Comparison of ENCODE assay signal across 9 cellular contexts in the genomic region with DNA sequence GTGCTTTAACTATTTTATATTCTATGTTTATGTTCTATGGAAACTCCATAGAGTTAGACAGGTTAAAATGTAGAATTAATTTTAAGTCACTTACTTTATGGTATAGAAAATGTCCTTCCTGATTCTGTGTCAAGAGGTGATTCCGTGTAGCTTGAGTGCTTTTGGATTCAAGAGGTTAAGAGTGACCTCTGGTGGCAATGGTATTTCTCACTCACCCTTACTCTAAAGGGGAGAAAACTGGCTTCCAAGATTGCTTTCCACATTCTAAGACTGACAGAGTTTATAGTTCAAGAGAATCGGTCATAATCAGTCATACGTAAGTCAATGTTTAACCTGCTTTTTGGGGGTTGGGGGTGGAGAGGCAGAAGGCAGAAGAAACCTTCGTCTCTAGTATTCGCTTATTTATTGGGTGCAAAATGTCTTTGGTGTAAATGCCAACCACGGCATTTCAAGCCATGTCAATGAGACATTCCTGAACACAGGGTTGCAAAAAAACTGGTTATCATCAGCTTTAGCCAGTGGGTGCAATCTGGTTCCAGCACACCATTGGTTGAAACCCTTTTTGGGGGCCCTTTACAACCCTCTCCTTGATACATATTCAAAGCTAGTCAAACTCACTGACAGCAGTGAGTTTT.
DNase-seq lines count a peak whose midpoint lies in the region; ATAC-seq, FAIRE-seq and TF ChIP-seq lines count a peak whose summit lies in the region.
"Had no signal": no experiment of that assay in that cellular context is flagged by ENCODE, and none has a peak within 500 bp of the region (broad histone marks: within the 10 kb centered on the region; RNA-seq: fewer than 3 reads in every experiment).

No MANE protein-coding gene starts in this region.

- POLR2A ChIA-PET in CD8-positive, alpha-beta memory T cell (lab: Charles Lee): no interaction called here

- H3K4me1 Mint-ChIP-seq in CD8-positive, alpha-beta memory T cell: no peaks in the 10 kb centered on the region
- H3K4me1 Mint-ChIP-seq: IgD-negative memory B cell had no signal

- CTCF ChIA-PET in CD8-positive, alpha-beta memory T cell (lab: Charles Lee): no interaction called here

- no peak overlapping the region for H3K9ac ChIP-seq in NT2/D1 (ENCODE audit: insufficient read length, low read depth)

- H3K4me3 Mint-ChIP-seq in CD8-positive, alpha-beta memory T cell: no peak overlapping the region

- intact Hi-C loops in mucosa of descending colon (cut with DNase I, micrococcal nuclease): loop anchor here in 1 of 2 donors (10.0 kb wide), 1 partner anchor 298 kb away; no protein-coding TSS in a partner anchor

- ATAC-seq in GM19023 (IDR thresholded peaks at IDR 0.05; ENCODE audit: unreplicated experiment) (peak; percentile 75), HG03520 (IDR thresholded peaks at IDR 0.05; ENCODE audit: unreplicated experiment) (peak; percentile 71), mucosa of descending colon (peak; percentile 69)

- H3K9me3 ChIP-seq in NT2/D1 (ENCODE audit: insufficient read depth, low read length) (no peaks in the 10 kb centered on the region), mucosa of descending colon (no peaks in the 10 kb centered on the region)
- no peaks in the 10 kb centered on the region for H3K9me3 ChIP-seq in CD8-positive, alpha-beta memory T cell (ENCODE audit: low read length)

- peaks cover 0 to 3% (median 0%) of the 10 kb centered on the region in 5 donors for H3K9me3 Mint-ChIP-seq in CD8-positive, alpha-beta memory T cell

- peak; percentile 87 for FAIRE-seq in endometrium (lab: Jason Lieb, UNC)

- DNase-seq in NT2/D1 (ENCODE audit: low read depth, low spot score): peak; percentile 51
- peak in 1 of 3 donors; percentile 57 for DNase-seq in mucosa of descending colon
- DNase-seq in CD8-positive, alpha-beta memory T cell: no peak
- no peak for DNase-seq in cortex of kidney (lab: John Stamatoyannopoulos, UW)

- H3K27ac Mint-ChIP-seq in CD8-positive, alpha-beta memory T cell: no peak overlapping the region
- H3K27ac Mint-ChIP-seq: IgD-negative memory B cell had no signal

- H3K36me3 ChIP-seq in NT2/D1 (ENCODE audit: insufficient read depth, insufficient read length, low read length): no peaks in the 10 kb centered on the region
- no peaks in the 10 kb centered on the region for H3K36me3 ChIP-seq in mucosa of descending colon (ENCODE audit: low read depth)
- H3K36me3 ChIP-seq in CD8-positive, alpha-beta memory T cell (ENCODE audit: insufficient read depth, low read length): no peaks in the 10 kb centered on the region

- no peaks in the 10 kb centered on the region for H3K27me3 ChIP-seq in NT2/D1 (ENCODE audit: insufficient read depth, insufficient read length)
- no peaks in the 10 kb centered on the region for H3K27me3 ChIP-seq in CD8-positive, alpha-beta memory T cell (ENCODE audit: insufficient read depth, low read length, poor library complexity, severe bottlenecking)

- TF ChIP-seq CTCF in C4-2B (conservative IDR thresholded peaks at IDR 0.05) (peak; percentile 76), mucosa of descending colon (IDR thresholded peaks at IDR 0.05) (no peak)

- H3K4me3 ChIP-seq in NT2/D1 (ENCODE audit: insufficient read length, low read depth): no peak overlapping the region
- no peak overlapping the region for H3K4me3 ChIP-seq in mucosa of descending colon
- no peak overlapping the region for H3K4me3 ChIP-seq in CD8-positive, alpha-beta memory T cell (ENCODE audit: low read length)

- no peaks in the 10 kb centered on the region for H3K4me1 ChIP-seq in NT2/D1 (ENCODE audit: insufficient read depth, insufficient read length)
- H3K4me1 ChIP-seq in mucosa of descending colon (ENCODE audit: low read depth): no peaks in the 10 kb centered on the region
- H3K4me1 ChIP-seq in CD8-positive, alpha-beta memory T cell (ENCODE audit: insufficient read depth, low read length): no peaks in the 10 kb centered on the region

- H3K27me3 Mint-ChIP-seq in CD8-positive, alpha-beta memory T cell: no peaks in the 10 kb centered on the region
- H3K27me3 Mint-ChIP-seq: IgD-negative memory B cell had no signal

- no peak overlapping the region for H3K27ac ChIP-seq in C4-2B
- H3K27ac ChIP-seq in CD8-positive, alpha-beta memory T cell (ENCODE audit: low read depth, low read length): no peak overlapping the region

- H3K36me3 Mint-ChIP-seq in CD8-positive, alpha-beta memory T cell: no peaks in the 10 kb centered on the region
- H3K36me3 Mint-ChIP-seq: IgD-negative memory B cell had no signal
